ENCODE assay signal across 8 cellular contexts in genomic region chr10:102420443-102420809, GRCh38. TPM values are rescaled to one million over a fixed set of nuclear protein-coding genes. Genes with fewer than 3 reads are reported as not detected.
DNase-seq lines count a peak whose midpoint lies in the region; ATAC-seq and TF ChIP-seq lines count a peak whose summit lies in the region.

No MANE protein-coding gene starts in this region.

- H3K9ac ChIP-seq in HUES64 (ENCODE audit: low read depth, low read length), result peak overlapping the region; percentile 78; the same call in 1 of the 2 replicates

- peaks cover 10% of the 10 kb centered on the region for H3K4me1 ChIP-seq in HUES64 (ENCODE audit: insufficient read depth, low read length)
- H3K4me1 ChIP-seq in mesodermal cell (ENCODE audit: control insufficient read depth, insufficient read depth, low read length, poor library complexity, severe bottlenecking), result peaks cover 6% of the 10 kb centered on the region
- H3K4me1 ChIP-seq in aorta (ENCODE audit: control insufficient read depth in 1 of 2, insufficient read depth in 2 of 2, low read length in 2 of 2), result no peaks in the 10 kb centered on the region

- peak overlapping the region; percentile 86; the same call in 1 of the 2 replicates for H3K27ac ChIP-seq in HUES64 (ENCODE audit: low read depth, low read length)
- H3K27ac ChIP-seq in mesodermal cell (ENCODE audit: low read depth, low read length, severe bottlenecking), result peak overlapping the region; percentile 81
- peak overlapping the region in 1 of 2 donors; percentile 76 for H3K27ac ChIP-seq in aorta (ENCODE audit: low read depth in 1 of 2, low read length in 2 of 2)

- H3K9me3 ChIP-seq in HUES64 (ENCODE audit: insufficient read depth, low read depth, low read length) (no peaks in the 10 kb centered on the region), mesodermal cell (ENCODE audit: control insufficient read depth, low read length) (no peaks in the 10 kb centered on the region), aorta (ENCODE audit: control insufficient read depth, low read length) (no peaks in the 10 kb centered on the region)

- no peak for TF ChIP-seq CTCF in cardiac fibroblast (IDR thresholded peaks at IDR 0.05; ENCODE audit: low read depth, low read length)

- H3K27me3 ChIP-seq in HUES64 (ENCODE audit: insufficient read depth, low read length), result peaks cover 12% of the 10 kb centered on the region
- H3K27me3 ChIP-seq in aorta (ENCODE audit: control insufficient read depth in 1 of 2, insufficient read depth in 2 of 2, low read length in 1 of 2), result no peaks in the 10 kb centered on the region

- H3K36me3 ChIP-seq in HUES64 (ENCODE audit: insufficient read depth, low read length) (peaks cover 17% of the 10 kb centered on the region), mesodermal cell (ENCODE audit: control insufficient read depth, insufficient read depth, low read length) (peaks cover 16% of the 10 kb centered on the region), aorta (ENCODE audit: control insufficient read depth in 1 of 2, insufficient read depth in 2 of 2, low read length in 1 of 2) (no peaks in the 10 kb centered on the region)

- H3K4me3 Mint-ChIP-seq in activated naive CD4-positive, alpha-beta T cell treated with anti-CD3 and anti-CD28 coated beads, Interleukin-2, amount 50 U/mL, for 24 hours, result peak overlapping the region; percentile 97

- peak overlapping the region; percentile 72 for H3K4me3 ChIP-seq in HUES64 (ENCODE audit: low read length)
- H3K4me3 ChIP-seq in cardiac fibroblast (replicated peaks in 1 of 2; ENCODE audit: low read depth in 2 of 2, low read length in 2 of 2), result peak overlapping the region; percentile 86 to 91
- peak overlapping the region; percentile 78 for H3K4me3 ChIP-seq in mesodermal cell (ENCODE audit: extremely low read depth, insufficient read depth, low read length, poor library complexity, severe bottlenecking)
- peak overlapping the region; percentile 53 to 71 for H3K4me3 ChIP-seq in aorta (ENCODE audit: low read length in 2 of 2)

- H3K9me3 Mint-ChIP-seq in activated naive CD4-positive, alpha-beta T cell treated with anti-CD3 and anti-CD28 coated beads, Interleukin-2, amount 50 U/mL, for 24 hours, result no peaks in the 10 kb centered on the region

- peaks cover 26% of the 10 kb centered on the region for H3K4me1 Mint-ChIP-seq in activated naive CD4-positive, alpha-beta T cell treated with anti-CD3 and anti-CD28 coated beads, Interleukin-2, amount 50 U/mL, for 24 hours

- DNase-seq in activated naive CD4-positive, alpha-beta T cell treated with anti-CD3 and anti-CD28 coated beads, Interleukin-2, amount 50 U/mL, for 16 hours, result no peak
- no peak for DNase-seq in cardiac fibroblast (ENCODE audit: low read depth in 2 of 2)
- no peak for DNase-seq in aorta
- no peak for DNase-seq in hypothalamus (lab: John Stamatoyannopoulos, UW)
- DNase-seq in GM03348 (ENCODE audit: low spot score), result no peak

- peak overlapping the region; percentile 98 for H3K27ac Mint-ChIP-seq in activated naive CD4-positive, alpha-beta T cell treated with anti-CD3 and anti-CD28 coated beads, Interleukin-2, amount 50 U/mL, for 24 hours

- no peaks in the 10 kb centered on the region for H3K36me3 Mint-ChIP-seq in activated naive CD4-positive, alpha-beta T cell treated with anti-CD3 and anti-CD28 coated beads, Interleukin-2, amount 50 U/mL, for 24 hours

- H3K27me3 Mint-ChIP-seq in activated naive CD4-positive, alpha-beta T cell treated with anti-CD3 and anti-CD28 coated beads, Interleukin-2, amount 50 U/mL, for 24 hours, result peaks cover 16% of the 10 kb centered on the region

- WGBS in HUES64, result 0% methylated on average over 10 of the region's 17 CpGs
- 0% methylated on average over 8 to 9 of the region's 17 CpGs for WGBS in mesodermal cell (ENCODE audit: insufficient coverage in 2 of 2), 2 experiments
- WGBS in aorta, 2 donors, result 1% methylated on average over 17 of the region's 17 CpGs

- intact Hi-C loops in aorta (cut with DNase I), result loop anchor here in 1 of 2 donors (2.0 kb wide), 1 partner anchor 26 kb away; the partner anchor contains the start of gene NFKB2

- peak; percentile 83 for ATAC-seq in aorta (ENCODE audit: low FRiP score)

RNA-seq across cellular contexts. Expression of gene FBXL15, which starts 0.2 kb away (rescaled TPM):
- polyA plus RNA-seq in HUES64 (2013, experiment 1 of 2), result 9.0 TPM
- 7.9 TPM for polyA plus RNA-seq in HUES64 (2013, experiment 2 of 2)
- polyA plus RNA-seq in mesodermal cell (2013, experiment 1 of 2), result 9.8 TPM
- 7.5 TPM for polyA plus RNA-seq in mesodermal cell (2013, experiment 2 of 2)
- total RNA-seq in aorta, result 10 to 100 TPM in 1 of 2 donors, 1 to 10 TPM in 1; 8.7 to 12.1 TPM
- polyA plus RNA-seq in aorta, result 10 to 100 TPM in 1 of 2 donors, 1 to 10 TPM in 1; 7.0 to 30.5 TPM

RNA-seq across cellular contexts. Expression of gene PSD, which starts 1.8 kb away (rescaled TPM):
- polyA plus RNA-seq in HUES64 (2013, experiment 1 of 2), result 3.9 TPM
- 9.3 TPM for polyA plus RNA-seq in HUES64 (2013, experiment 2 of 2)
- polyA plus RNA-seq in mesodermal cell (2013, experiment 1 of 2), result 6.6 TPM
- polyA plus RNA-seq in mesodermal cell (2013, experiment 2 of 2), result 5.9 TPM
- 1 to 10 TPM in 1 of 2 donors, under 1 TPM in 1; 0.16 to 1.4 TPM for total RNA-seq in aorta
- under 1 TPM; 0.25 to 0.33 TPM for polyA plus RNA-seq in aorta

RNA-seq across cellular contexts. Expression of gene CUEDC2, which starts 11.9 kb away (rescaled TPM):
- 42.7 TPM for polyA plus RNA-seq in HUES64 (2013, experiment 1 of 2)
- 56.5 TPM for polyA plus RNA-seq in HUES64 (2013, experiment 2 of 2)
- polyA plus RNA-seq in mesodermal cell (2013, experiment 1 of 2), result 90.8 TPM
- 74.4 TPM for polyA plus RNA-seq in mesodermal cell (2013, experiment 2 of 2)
- total RNA-seq in aorta, result 10 to 100 TPM; 40.6 to 48.2 TPM
- 10 to 100 TPM; 55.3 to 80.2 TPM for polyA plus RNA-seq in aorta

RNA-seq across cellular contexts. Expression of gene NFKB2, which starts 24.9 kb away (rescaled TPM):
- polyA plus RNA-seq in HUES64 (2013, experiment 1 of 2), result 11.4 TPM
- 16.7 TPM for polyA plus RNA-seq in HUES64 (2013, experiment 2 of 2)
- polyA plus RNA-seq in mesodermal cell (2013, experiment 1 of 2), result 31.4 TPM
- polyA plus RNA-seq in mesodermal cell (2013, experiment 2 of 2), result 26.3 TPM
- total RNA-seq in aorta, result 10 to 100 TPM; 48.4 to 63.3 TPM
- polyA plus RNA-seq in aorta, result 10 to 100 TPM in 1 of 2 donors, 1 to 10 TPM in 1; 9.8 to 43.4 TPM

RNA-seq across cellular contexts. Expression of gene C10orf95, which starts 30.9 kb away (rescaled TPM):
- 0.15 TPM for polyA plus RNA-seq in HUES64 (2013, experiment 1 of 2)
- 0.44 TPM for polyA plus RNA-seq in HUES64 (2013, experiment 2 of 2)
- polyA plus RNA-seq in mesodermal cell (2013, experiment 1 of 2), result not detected
- polyA plus RNA-seq in mesodermal cell (2013, experiment 2 of 2), result not detected
- total RNA-seq in aorta, result not detected
- polyA plus RNA-seq in aorta, result under 1 TPM in 1 of 2 donors, not detected in 1; 0.36 TPM
